21 cellular contexts compared by ENCODE assay signal in genomic region chr22:22893077-22893805, GRCh38. TPM values are rescaled to one million over a fixed set of nuclear protein-coding genes. Genes with fewer than 3 reads are reported as not detected.
DNase-seq lines count a peak whose midpoint lies in the region; ATAC-seq, FAIRE-seq and TF ChIP-seq lines count a peak whose summit lies in the region.
"Had no signal": no experiment of that assay in that cellular context is flagged by ENCODE, and none has a peak within 500 bp of the region (broad histone marks: within the 10 kb centered on the region; RNA-seq: fewer than 3 reads in every experiment).

No MANE protein-coding gene starts in this region.

- H3K9me2 ChIP-seq in HCT116 (ENCODE audit: insufficient read depth) = no peaks in the 10 kb centered on the region

- H3K79me2 ChIP-seq in HCT116 (ENCODE audit: insufficient read depth, low read length) = no peaks in the 10 kb centered on the region

- POLR2A ChIA-PET in HCT116 (lab: Charles Lee) = no interaction called here

- H3K9me3 Mint-ChIP-seq in activated T-cell treated with anti-CD3 and anti-CD28 coated beads, Interleukin-2, amount 50 U/mL, for 24 hours = no peaks in the 10 kb centered on the region
- no peaks in the 10 kb centered on the region for H3K9me3 Mint-ChIP-seq in activated T-cell treated with anti-CD3 and anti-CD28 coated beads, Interleukin-2, amount 50 U/mL, for 4 hours
- H3K9me3 Mint-ChIP-seq: activated CD4-positive, alpha-beta T cell treated with anti-CD3 and anti-CD28 coated beads, Interleukin-2, amount 10 ng/mL, durations not matched to agents 7 days and 5 days had no signal

- H3K27me3 Mint-ChIP-seq in activated T-cell treated with anti-CD3 and anti-CD28 coated beads, Interleukin-2, amount 50 U/mL, for 24 hours = peaks cover 31% of the 10 kb centered on the region
- H3K27me3 Mint-ChIP-seq in activated T-cell treated with anti-CD3 and anti-CD28 coated beads, Interleukin-2, amount 50 U/mL, for 4 hours (ENCODE audit: low read depth) = peaks cover 13% of the 10 kb centered on the region

- no TSS peak for BruUV-seq in HCT116 (replicated peaks; lab: Mats Ljungman, UMichigan)

- H3K4me3 ChIP-seq in HCT116 (replicated peaks in 1 of 2; ENCODE audit: low read depth in 1 of 2, low read length in 2 of 2) (no peak overlapping the region), duodenal mucosa (ENCODE audit: low read depth in 1 of 2, low read length in 2 of 2) (peak overlapping the region; percentile 21 to 22), spleen (peak overlapping the region in 4 of 8 donors; percentile 9 to 66 (median 30))
- H3K4me3 ChIP-seq: thyroid gland had no signal

- H3K36me3 Mint-ChIP-seq in activated T-cell treated with anti-CD3 and anti-CD28 coated beads, Interleukin-2, amount 50 U/mL, for 24 hours (ENCODE audit: low read depth) = no peaks in the 10 kb centered on the region
- no peaks in the 10 kb centered on the region for H3K36me3 Mint-ChIP-seq in activated T-cell treated with anti-CD3 and anti-CD28 coated beads, Interleukin-2, amount 50 U/mL, for 4 hours (ENCODE audit: insufficient read depth)
- H3K36me3 Mint-ChIP-seq: CD4-positive, CD25-positive, alpha-beta regulatory T cell; mesothelial cell of epicardium had no signal

- no peaks in the 10 kb centered on the region for H3K9me3 ChIP-seq in HCT116 (ENCODE audit: control insufficient read depth in 1 of 2, insufficient read depth in 1 of 2, low read depth in 1 of 2, low read length in 2 of 2)
- no peaks in the 10 kb centered on the region for H3K9me3 ChIP-seq in duodenal mucosa (ENCODE audit: control insufficient read depth in 1 of 2, low read length in 2 of 2)
- no peaks in the 10 kb centered on the region for H3K9me3 ChIP-seq in spleen
- H3K9me3 ChIP-seq: neutrophil, thyroid gland had no signal

- no peak overlapping the region for H3K27ac Mint-ChIP-seq in activated T-cell treated with anti-CD3 and anti-CD28 coated beads, Interleukin-2, amount 50 U/mL, for 24 hours
- H3K27ac Mint-ChIP-seq: activated CD4-positive, alpha-beta T cell treated with anti-CD3 and anti-CD28 coated beads, Interleukin-2, amount 10 ng/mL, durations not matched to agents 7 days and 5 days; CD4-positive, CD25-positive, alpha-beta regulatory T cell; mesothelial cell of epicardium had no signal

- CTCF ChIA-PET in HCT116 (lab: Charles Lee) = no interaction called here

- H3K4me1 ChIP-seq in HCT116 (ENCODE audit: control insufficient read depth in 1 of 2, insufficient read depth in 2 of 2, low read length in 2 of 2) = no peaks in the 10 kb centered on the region
- no peaks in the 10 kb centered on the region for H3K4me1 ChIP-seq in duodenal mucosa (ENCODE audit: control insufficient read depth in 1 of 2, insufficient read depth in 2 of 2, low read length in 2 of 2)
- peaks cover 0 to 36% (median 0%) of the 10 kb centered on the region in 6 donors for H3K4me1 ChIP-seq in spleen
- H3K4me1 ChIP-seq: foreskin keratinocyte, thyroid gland had no signal

- H4K20me1 ChIP-seq in HCT116 (ENCODE audit: insufficient read depth) = no peaks in the 10 kb centered on the region

- H3K9ac ChIP-seq in HCT116 (ENCODE audit: low read length) (no peak overlapping the region), duodenal mucosa (ENCODE audit: low read depth in 1 of 2, low read length in 2 of 2) (no peak overlapping the region)

- TF ChIP-seq POLR2A in HCT116 (IDR thresholded peaks at IDR 0.05; ENCODE audit: borderline replicate concordance, extremely low read depth, insufficient read depth, insufficient read length) (no peak), spleen (IDR thresholded peaks at IDR 0.05) (no peak)

- H3K4me1 Mint-ChIP-seq in activated T-cell treated with anti-CD3 and anti-CD28 coated beads, Interleukin-2, amount 50 U/mL, for 24 hours (ENCODE audit: low read depth) = no peaks in the 10 kb centered on the region
- no peaks in the 10 kb centered on the region for H3K4me1 Mint-ChIP-seq in activated T-cell treated with anti-CD3 and anti-CD28 coated beads, Interleukin-2, amount 50 U/mL, for 4 hours (ENCODE audit: low read depth)
- H3K4me1 Mint-ChIP-seq: CD4-positive, CD25-positive, alpha-beta regulatory T cell had no signal

- H3K27me3 ChIP-seq in HCT116 (ENCODE audit: insufficient read depth, low read length) (peaks cover 56% of the 10 kb centered on the region), duodenal mucosa (ENCODE audit: control insufficient read depth in 1 of 2, insufficient read depth in 2 of 2, low read length in 2 of 2) (peaks cover 0 to 9% of the 10 kb centered on the region in 2 donors), spleen (replicated peaks in 1 of 7) (peaks cover 0 to 30% (median 0%) of the 10 kb centered on the region in 7 donors)
- H3K27me3 ChIP-seq: neutrophil, thyroid gland had no signal

- H3K4me2 ChIP-seq in HCT116 (ENCODE audit: low read length) = no peak overlapping the region

- ATAC-seq in activated T-cell treated with anti-CD3 and anti-CD28 coated beads, Interleukin-2, amount 50 U/mL, for 4 hours = no peak
- ATAC-seq in HCT116 = peak; percentile 44; the same call in 1 of the 2 replicates
- ATAC-seq: foreskin keratinocyte had no signal

- H3K4me3 Mint-ChIP-seq in activated T-cell treated with anti-CD3 and anti-CD28 coated beads, Interleukin-2, amount 50 U/mL, for 24 hours = no peak overlapping the region
- H3K4me3 Mint-ChIP-seq in activated T-cell treated with anti-CD3 and anti-CD28 coated beads, Interleukin-2, amount 50 U/mL, for 4 hours = no peak overlapping the region
- H3K4me3 Mint-ChIP-seq: activated CD4-positive, alpha-beta T cell treated with anti-CD3 and anti-CD28 coated beads, Interleukin-2, amount 10 ng/mL, durations not matched to agents 7 days and 5 days; CD4-positive, CD25-positive, alpha-beta regulatory T cell; mesothelial cell of epicardium had no signal

- H3K36me3 ChIP-seq in HCT116 (ENCODE audit: control insufficient read depth in 1 of 2, insufficient read depth in 2 of 2, low read length in 2 of 2) = no peaks in the 10 kb centered on the region
- H3K36me3 ChIP-seq in duodenal mucosa (ENCODE audit: control insufficient read depth in 1 of 2, insufficient read depth in 2 of 2, low read length in 2 of 2) = no peaks in the 10 kb centered on the region
- H3K36me3 ChIP-seq in spleen = no peaks in the 10 kb centered on the region
- H3K36me3 ChIP-seq: brain microvascular endothelial cell, neutrophil, thyroid gland had no signal

- no peak overlapping the region for H2AFZ ChIP-seq in HCT116 (ENCODE audit: low read depth, low read length, poor library complexity, severe bottlenecking)

- intact Hi-C loops in HCT116 (cut with micrococcal nuclease) = no loop called here
- intact Hi-C loops in spleen (cut with DNase I; ENCODE audit: low total_unique reads) = no loop called here

- RAD21 ChIA-PET in HCT116 (lab: Charles Lee; ENCODE audit: low non-redundant PET in 1 of 2, low total read pairs in 2 of 2, uncharacterized antibody in 2 of 2, unreplicated experiment in 2 of 2) = no interaction called here

- TF ChIP-seq RAD21 in HCT116 (IDR thresholded peaks at IDR 0.05; ENCODE audit: low read depth) = no peak

- TF ChIP-seq CTCF in HCT116 (IDR thresholded peaks at IDR 0.05 in 2 of 3, conservative IDR thresholded peaks at IDR 0.05 in 1 of 3; ENCODE audit: borderline replicate concordance in 1 of 3, insufficient read depth in 1 of 3, low read depth in 2 of 3, low read length in 2 of 3) (no peak), spleen (IDR thresholded peaks at IDR 0.05 in 8 of 11, conservative IDR thresholded peaks at IDR 0.05 in 3 of 11) (no peak)

- peak; percentile 9 for DNase-seq in activated T-cell treated with anti-CD3 and anti-CD28 coated beads, Interleukin-2, amount 50 U/mL, for 24 hours
- no peak for DNase-seq in activated T-cell treated with anti-CD3 and anti-CD28 coated beads, Interleukin-2, amount 50 U/mL, for 4 hours
- DNase-seq in HCT116 (ENCODE audit: low read depth, low spot score) (no peak), spleen (peak; percentile 71), NCI-H1105 (lab: John Stamatoyannopoulos, UW) (no peak), HTR-8/SVneo (ENCODE audit: insufficient read length, low spot score) (no peak), GM19239 (ENCODE audit: insufficient read length, low spot score) (no peak)
- DNase-seq: activated CD4-positive, alpha-beta T cell treated with anti-CD3 and anti-CD28 coated beads, Interleukin-2, amount 10 ng/mL, durations not matched to agents 7 days and 5 days; brain microvascular endothelial cell; CD4-positive, CD25-positive, alpha-beta regulatory T cell; cortex of kidney; foreskin keratinocyte; HCEC 1CT; NCI-H1092 treated with DMSO at 0.1 percent for 48 hours; NCI-H526 treated with DMSO at 0.1 percent for 48 hours; thyroid gland had no signal

- H3K27ac ChIP-seq in HCT116 (ENCODE audit: low read depth, low read length) = no peak overlapping the region
- no peak overlapping the region for H3K27ac ChIP-seq in duodenal mucosa (ENCODE audit: low read depth, low read length)
- peak overlapping the region in 3 of 8 donors; percentile 26 to 75 (median 46) for H3K27ac ChIP-seq in spleen
- H3K27ac ChIP-seq: brain microvascular endothelial cell, foreskin keratinocyte, neutrophil, thyroid gland had no signal

- FAIRE-seq in HTR-8/SVneo (lab: Jason Lieb, UNC) (no peak), GM19239 (lab: Jason Lieb, UNC) (no peak)

- 66 to 85% (median 75%) methylated on average over 9 to 10 of the region's 10 CpGs for WGBS in spleen, 5 donors

TF ChIP-seq in HCT116, 20 proteins besides CTCF, POLR2A, EP300 and RAD21 (continues in another document):
- no peak for TF ChIP-seq FOSL1 (IDR thresholded peaks at IDR 0.05; ENCODE audit: low read depth)
- TF ChIP-seq SRF (IDR thresholded peaks at IDR 0.05; ENCODE audit: low read depth) = no peak
- TF ChIP-seq EGR1 (IDR thresholded peaks at IDR 0.05; ENCODE audit: low read depth) = no peak

RNA-seq across cellular contexts. Expression of gene IGLL5, which starts 5.6 kb away (rescaled TPM):
- under 1 TPM in 1 of 3 donors, not detected in 2; 0.79 TPM for total RNA-seq in activated T-cell treated with anti-CD3 and anti-CD28 coated beads, Interleukin-2, amount 50 U/mL, for 4 hours
- total RNA-seq in HCT116 (2021; ENCODE audit: unreplicated experiment) (not detected), spleen (100 to 1,000 TPM in 5 of 7 donors, 10 to 100 TPM in 2; 55.9 to 720 (median 130) TPM)
- not detected in 2 replicates for polyA plus RNA-seq in HCT116 (2012)
- polyA plus RNA-seq in spleen = 100 to 1,000 TPM in 1 of 3 donors, 10 to 100 TPM in 2; 80.3 to 201 (median 93.0) TPM
- total RNA-seq: A673; activated CD4-positive, alpha-beta T cell treated with anti-CD3 and anti-CD28 coated beads, Interleukin-2, amount 10 ng/mL, durations not matched to agents 7 days and 5 days; foreskin keratinocyte; mesothelial cell of epicardium; renal cortical epithelial cell had no signal
- polyA plus RNA-seq: foreskin keratinocyte had no signal

Comparison
In these comparisons a context has a peak if more than half of its experiments do, and no peak if none do; other contexts are left out.
1. DNase-seq: peak in activated T-cell treated with anti-CD3 and anti-CD28 coated beads, Interleukin-2, amount 50 U/mL, for 24 hours (single experiment) and spleen (single experiment); none in activated T-cell treated with anti-CD3 and anti-CD28 coated beads, Interleukin-2, amount 50 U/mL, for 4 hours (single experiment), HCT116 (single experiment), NCI-H1105 (single experiment), HTR-8/SVneo (single experiment) and GM19239 (single experiment).
2. H3K4me3 ChIP-seq: peak in duodenal mucosa (2 of 2); none in HCT116 (0 of 2).
3. RNA of gene IGLL5, which starts 5.6 kb away (total RNA-seq): 55.9 to 720 TPM in spleen; 0.79 TPM in activated T-cell treated with anti-CD3 and anti-CD28 coated beads, Interleukin-2, amount 50 U/mL, for 4 hours and not detected in HCT116 (single experiment); every median in the first group is over 10 times any median in the second.